In genomic region chr4:68245594-68245993, GRCh38 we compare ENCODE assay signal across 1 cellular context.
TF ChIP-seq lines count a peak whose summit lies in the region.

TSS of gene TMPRSS11B (minus strand) at chr4:68245694. CDS start at chr4:68245558, 136 bp downstream.

TF ChIP-seq in HepG2, 621 proteins besides CTCF, POLR2A, EP300 and RAD21:
- peak; percentile 71 for TF ChIP-seq CREB1 (IDR thresholded peaks at IDR 0.05)
- TF ChIP-seq CREB1 (CRISPR knock-in tag; IDR thresholded peaks at IDR 0.05), result no peak
- no peak for TF ChIP-seq AGO2 (optimal IDR thresholded peaks at IDR 0.05; ENCODE audit: low read depth, low read length)
